In the genomic region with DNA sequence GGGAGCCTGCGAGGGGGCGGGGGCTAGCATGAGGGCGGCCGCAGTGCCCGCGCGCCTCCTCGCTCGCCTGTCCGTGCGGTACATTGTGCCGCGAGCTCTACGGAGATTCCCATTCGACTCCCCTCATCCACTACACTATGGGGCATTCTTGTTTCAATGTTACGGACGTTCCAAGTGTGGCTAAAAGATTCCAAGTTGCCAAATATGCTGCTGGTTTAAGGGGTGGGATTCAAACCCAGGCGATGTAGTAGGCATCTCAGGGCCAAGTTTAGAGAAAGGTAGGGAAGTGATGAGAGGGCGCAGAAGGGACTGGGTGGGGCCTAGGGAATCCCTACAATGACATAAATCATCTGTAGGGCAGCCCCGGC, we compare ENCODE assay signal across 13 cellular contexts. TPM values are rescaled to one million over a fixed set of nuclear protein-coding genes. Genes with fewer than 3 reads are reported as not detected.
DNase-seq lines count a peak whose midpoint lies in the region; ATAC-seq, FAIRE-seq and TF ChIP-seq lines count a peak whose summit lies in the region.
"Had no signal": no experiment of that assay in that cellular context is flagged by ENCODE, and none has a peak within 500 bp of the region (broad histone marks: within the 10 kb centered on the region; RNA-seq: fewer than 3 reads in every experiment).

No MANE protein-coding gene starts in this region.

- no peak overlapping the region for H3K23ac ChIP-seq in H1 (ENCODE audit: insufficient read length)

- no peak overlapping the region for H2BK20ac ChIP-seq in H1 (ENCODE audit: low read length)

- no peak overlapping the region for H3K18ac ChIP-seq in H1 (ENCODE audit: extremely low read depth, low read length)

- WGBS in H1 (ENCODE audit: extremely low coverage in 1 of 2, insufficient coverage in 1 of 2, insufficient read length in 1 of 2, insufficient replicate concordance in 2 of 2, low coverage in 1 of 2, low lambda C conversion rate in 2 of 2, missing lambda C conversion rate in 1 of 2), 2 experiments: 5% methylated on average over 20 of the region's 20 CpGs; no CpG with 5 or more reads in 1 of the 2 experiments

- POLR2A ChIA-PET in H1 (lab: Charles Lee; ENCODE audit: partially characterized antibody): no interaction called here

- H2BK5ac ChIP-seq in H1 (ENCODE audit: low read depth, low read length): no peak overlapping the region

- H3K27me3 ChIP-seq in DOHH2 (ENCODE audit: control insufficient read depth, low read length) (peaks cover 44% of the 10 kb centered on the region), H1 (replicated peaks in 1 of 4; ENCODE audit: control insufficient read depth in 3 of 4, extremely low read depth in 1 of 4, insufficient read depth in 3 of 4, low read length in 3 of 4) (peaks cover 59 to 78% (median 74%) of the 10 kb centered on the region in 4 experiments)

- H3K4me1 ChIP-seq in DOHH2 (ENCODE audit: control insufficient read depth, low read length): 0 out of 2 replicates have a peak, but pooled peaks cover 3% of the 10 kb centered on the region
- H3K4me1 ChIP-seq in H1 (replicated peaks in 1 of 4; ENCODE audit: control insufficient read depth in 3 of 4, insufficient read depth in 4 of 4, low read length in 3 of 4): peaks cover 0 to 32% (median 22%) of the 10 kb centered on the region in 4 experiments; a peak in 6 of 7 replicates
- H3K4me1 ChIP-seq: foreskin keratinocyte had no signal

- H2AFZ ChIP-seq in H1 (ENCODE audit: low read length): no peak overlapping the region

- H2AK5ac ChIP-seq in H1 (ENCODE audit: low read depth, low read length): no peak overlapping the region

- H4K91ac ChIP-seq in H1 (replicated peaks; ENCODE audit: insufficient read length, low read length): no peak overlapping the region

- H2BK120ac ChIP-seq in H1 (replicated peaks; ENCODE audit: low read depth, low read length): no peak overlapping the region

- no peak overlapping the region for H2BK15ac ChIP-seq in H1 (ENCODE audit: low read length)

- TF ChIP-seq EP300 in H1 (IDR thresholded peaks at IDR 0.05; ENCODE audit: borderline replicate concordance in 1 of 2, low read depth in 2 of 2, low read length in 2 of 2): no peak

- TF ChIP-seq RAD21 in H1 (IDR thresholded peaks at IDR 0.05 in 1 of 2, conservative IDR thresholded peaks at IDR 0.05 in 1 of 2; ENCODE audit: low read depth in 2 of 2, low read length in 2 of 2): no peak

- H4K20me1 ChIP-seq in DOHH2 (ENCODE audit: control insufficient read depth, insufficient read depth, low read depth, low read length) (no peaks in the 10 kb centered on the region), H1 (replicated peaks in 1 of 2; ENCODE audit: control insufficient read depth in 1 of 2, insufficient read depth in 2 of 2, low read length in 2 of 2) (peaks cover 1 to 7% of the 10 kb centered on the region in 2 experiments)

- TF ChIP-seq POLR2A in H1 (IDR thresholded peaks at IDR 0.05; ENCODE audit: control extremely low read depth in 1 of 2, low read depth in 2 of 2, low read length in 2 of 2): no peak

- H3K4me2 ChIP-seq in DOHH2 (ENCODE audit: low read length) (no peak overlapping the region), H1 (ENCODE audit: insufficient read depth in 1 of 2, low read depth in 2 of 2, low read length in 2 of 2) (peak overlapping the region; percentile 52 to 74)

- peak; percentile 63 for FAIRE-seq in H1 (lab: Jason Lieb, UNC)

- peaks cover 10% of the 10 kb centered on the region; the same call in 1 of the 2 replicates for H3K23me2 ChIP-seq in H1 (ENCODE audit: low read depth, low read length)

- H3K27ac ChIP-seq in DOHH2 (ENCODE audit: low read depth, low read length) (no peak overlapping the region), H1 (ENCODE audit: low read depth, low read length) (no peak overlapping the region)
- H3K27ac ChIP-seq: foreskin keratinocyte, skin epidermis had no signal

- no peaks in the 10 kb centered on the region for H3K79me1 ChIP-seq in H1 (ENCODE audit: low read depth, low read length)

- TF ChIP-seq CTCF in DOHH2 (IDR thresholded peaks at IDR 0.05; ENCODE audit: low read depth, low read length, poor library complexity, severe bottlenecking) (peak; percentile 36), H1 (IDR thresholded peaks at IDR 0.05; ENCODE audit: control extremely low read depth in 1 of 3, insufficient read depth in 1 of 3, low read depth in 1 of 3, low read length in 3 of 3) (no peak), omental fat pad (IDR thresholded peaks at IDR 0.05) (no peak)

- H3F3A ChIP-seq in DOHH2 (ENCODE audit: control insufficient read depth, insufficient read depth): no peaks in the 10 kb centered on the region

- H3K56ac ChIP-seq in H1 (replicated peaks; ENCODE audit: insufficient read length, low read depth, low read length): no peak overlapping the region

- no peak overlapping the region for H4K5ac ChIP-seq in H1 (ENCODE audit: insufficient read length, low read depth, low read length)

- H3K36me3 ChIP-seq in DOHH2 (ENCODE audit: control insufficient read depth, low read length) (no peaks in the 10 kb centered on the region), H1 (ENCODE audit: control insufficient read depth in 2 of 4, insufficient read depth in 4 of 4, low read length in 3 of 4) (0 out of 8 replicates have a peak, but pooled peaks cover 0 to 5% (median 0%) of the 10 kb centered on the region in 4 experiments)

- DNase-seq in NCI-H510A (lab: John Stamatoyannopoulos, UW): peak; percentile 55
- DNase-seq in H1 (ENCODE audit: low read depth in 1 of 2, low spot score in 2 of 2): no peak
- no peak for DNase-seq in omental fat pad (ENCODE audit: low spot score)
- no peak for DNase-seq in stimulated activated CD4-positive, alpha-beta T cell treated with anti-CD3 and anti-CD28 coated beads, Interleukin-2, amount 100 ng/mL, for 48 hours
- no peak for DNase-seq in A172 (ENCODE audit: low spot score)
- no peak for DNase-seq in KBM-7
- DNase-seq: foreskin keratinocyte, NCI-H1417 treated with DMSO at 0.1 percent for 48 hours had no signal

- no peaks in the 10 kb centered on the region for H3K9me3 ChIP-seq in DOHH2 (ENCODE audit: control insufficient read depth, insufficient read depth, low read length)
- H3K9me3 ChIP-seq in H1 (ENCODE audit: insufficient read depth in 2 of 2, low read depth in 1 of 2, low read length in 1 of 2): no peaks in the 10 kb centered on the region

- H2BK12ac ChIP-seq in H1 (ENCODE audit: low read depth, low read length): no peak overlapping the region

- H3K9me2 ChIP-seq in DOHH2 (replicated peaks; ENCODE audit: control insufficient read depth, low read length): no peaks in the 10 kb centered on the region

- no peak overlapping the region for H3K4me3 ChIP-seq in DOHH2 (ENCODE audit: low read length)
- peak overlapping the region in 3 of 4 experiments; percentile 31 to 65 (median 51); a peak in 6 of 8 replicates for H3K4me3 ChIP-seq in H1 (ENCODE audit: extremely low read depth in 1 of 4, insufficient read depth in 2 of 4, low read depth in 3 of 4, low read length in 4 of 4)

- H3K14ac ChIP-seq in H1 (ENCODE audit: insufficient read length): no peak overlapping the region

- no peak overlapping the region for H3K9ac ChIP-seq in H1 (replicated peaks in 1 of 4; ENCODE audit: extremely low read depth in 1 of 4, low read depth in 3 of 4, low read length in 3 of 4)

- H3K79me2 ChIP-seq in DOHH2 (ENCODE audit: control insufficient read depth, low read length) (no peaks in the 10 kb centered on the region), H1 (ENCODE audit: control insufficient read depth in 1 of 2, insufficient read depth in 2 of 2, low read length in 2 of 2) (no peaks in the 10 kb centered on the region)

- no peak overlapping the region for H3K4ac ChIP-seq in H1 (replicated peaks; ENCODE audit: insufficient read length, low read depth, low read length)

- CTCF ChIA-PET in H1 (lab: Charles Lee; ENCODE audit: partially characterized antibody): interaction anchor here (0.5 to 19.5 kb wide), 35 partner anchors 8 to 310 kb away, joined by 3 to 284 read pairs (median 6); partner anchors contain the start of genes CFAP65, CRYBA2, FEV and IHH

- ATAC-seq in omental fat pad (ENCODE audit: low FRiP score): peak; percentile 24
- no peak for ATAC-seq in GM21390 (IDR thresholded peaks at IDR 0.05; ENCODE audit: unreplicated experiment)

- no peak overlapping the region for H4K8ac ChIP-seq in H1 (ENCODE audit: extremely low read depth, insufficient read depth, low read length)

- in situ Hi-C loops in KBM-7 (cut with MboI; ENCODE audit: low pct_unique_long_range_greater_than_20kb, low sequenced_read_pairs): no loop called here

RNA-seq across cellular contexts. Expression of gene CRYBA2, which starts 10.0 kb away (rescaled TPM):
- total RNA-seq in H1 (2021; fragmentation: NEBNext Ultra II Directional; extraction: Animal tissue kit (Norgen Biotek cat#: 25700)): not detected in 2 replicates
- polyA plus RNA-seq in H1 (2011; rRNA removed): not detected in 2 replicates
- not detected for polyA plus RNA-seq in H1 (2011; cell fraction: cytosol; rRNA removed)
- not detected for polyA plus RNA-seq in H1 (2011; cell fraction: nucleus; rRNA removed)
- not detected in 4 replicates for polyA plus RNA-seq in H1 (2012, experiment 1 of 2)
- not detected for polyA plus RNA-seq in H1 (2012, experiment 2 of 2)
- not detected for polyA plus RNA-seq in H1 (2013, experiment 1 of 2)
- polyA plus RNA-seq in H1 (2013, experiment 2 of 2): not detected
- polyA minus RNA-seq in H1 (2011; rRNA and poly(A)+ RNA removed): not detected in 2 replicates
- polyA minus RNA-seq in H1 (2011; cell fraction: cytosol; rRNA and poly(A)+ RNA removed): not detected
- polyA minus RNA-seq in H1 (2011; cell fraction: nucleus; rRNA and poly(A)+ RNA removed): not detected
- not detected for total RNA-seq in omental fat pad
- total RNA-seq in A172 (2014; rRNA removed; shearing (Covaris generic)): not detected in 2 replicates
- total RNA-seq: cardiac septum, foreskin keratinocyte, lower leg skin had no signal
- polyA plus RNA-seq: foreskin keratinocyte had no signal

RNA-seq across cellular contexts. Expression of gene FEV, which starts 18.3 kb away (rescaled TPM):
- total RNA-seq in H1 (2021; fragmentation: NEBNext Ultra II Directional; extraction: Animal tissue kit (Norgen Biotek cat#: 25700)): not detected in 2 replicates
- not detected in 2 replicates for polyA plus RNA-seq in H1 (2011; rRNA removed)
- polyA plus RNA-seq in H1 (2011; cell fraction: cytosol; rRNA removed): not detected
- not detected for polyA plus RNA-seq in H1 (2011; cell fraction: nucleus; rRNA removed)
- polyA plus RNA-seq in H1 (2012, experiment 1 of 2): not detected in 4 replicates
- polyA plus RNA-seq in H1 (2012, experiment 2 of 2): not detected
- polyA plus RNA-seq in H1 (2013, experiment 1 of 2): not detected
- polyA plus RNA-seq in H1 (2013, experiment 2 of 2): not detected
- polyA minus RNA-seq in H1 (2011; rRNA and poly(A)+ RNA removed): not detected in 2 replicates
- polyA minus RNA-seq in H1 (2011; cell fraction: cytosol; rRNA and poly(A)+ RNA removed): not detected
- not detected for polyA minus RNA-seq in H1 (2011; cell fraction: nucleus; rRNA and poly(A)+ RNA removed)
- not detected for total RNA-seq in omental fat pad
- total RNA-seq in A172 (2014; rRNA removed; shearing (Covaris generic)): not detected in 2 replicates
- total RNA-seq: cardiac septum, foreskin keratinocyte, lower leg skin had no signal
- polyA plus RNA-seq: foreskin keratinocyte had no signal

RNA-seq across cellular contexts. Expression of gene CFAP65, which starts 38.1 kb away (rescaled TPM):
- 0.13 and 0.19 TPM in 2 replicates for total RNA-seq in H1 (2021; fragmentation: NEBNext Ultra II Directional; extraction: Animal tissue kit (Norgen Biotek cat#: 25700))
- polyA plus RNA-seq in H1 (2011; rRNA removed): 0.38 and 0.45 TPM in 2 replicates
- 1.0 TPM for polyA plus RNA-seq in H1 (2011; cell fraction: cytosol; rRNA removed)
- polyA plus RNA-seq in H1 (2011; cell fraction: nucleus; rRNA removed): 0.88 TPM
- polyA plus RNA-seq in H1 (2012, experiment 1 of 2): 0.32 to 0.68 TPM (median 0.52 TPM) in 4 replicates
- polyA plus RNA-seq in H1 (2012, experiment 2 of 2): 0.33 TPM
- 0.18 TPM for polyA plus RNA-seq in H1 (2013, experiment 1 of 2)
- 0.18 TPM for polyA plus RNA-seq in H1 (2013, experiment 2 of 2)
- 0.35 and 0.76 TPM in 2 replicates for polyA minus RNA-seq in H1 (2011; rRNA and poly(A)+ RNA removed)
- polyA minus RNA-seq in H1 (2011; cell fraction: cytosol; rRNA and poly(A)+ RNA removed): not detected
- polyA minus RNA-seq in H1 (2011; cell fraction: nucleus; rRNA and poly(A)+ RNA removed): 0.20 TPM
- total RNA-seq in omental fat pad: under 1 TPM in 1 of 4 donors, not detected in 3; 0.19 TPM
- total RNA-seq in A172 (2014; rRNA removed; shearing (Covaris generic)): 0.26 and 0.55 TPM in 2 replicates
- total RNA-seq: cardiac septum, foreskin keratinocyte, lower leg skin had no signal
- polyA plus RNA-seq: foreskin keratinocyte had no signal

RNA-seq across cellular contexts. Expression of gene CDK5R2, which starts 43.8 kb away (rescaled TPM):
- total RNA-seq in H1 (2021; fragmentation: NEBNext Ultra II Directional; extraction: Animal tissue kit (Norgen Biotek cat#: 25700)): not detected in 2 replicates
- 0.14 TPM in 2 replicates for polyA plus RNA-seq in H1 (2011; rRNA removed)
- polyA plus RNA-seq in H1 (2011; cell fraction: cytosol; rRNA removed): 0.09 TPM
- polyA plus RNA-seq in H1 (2011; cell fraction: nucleus; rRNA removed): not detected
- 0.08 to 0.33 TPM (median 0.14 TPM) in 3 of 4 replicates, not detected in the other for polyA plus RNA-seq in H1 (2012, experiment 1 of 2)
- not detected for polyA plus RNA-seq in H1 (2012, experiment 2 of 2)
- polyA plus RNA-seq in H1 (2013, experiment 1 of 2): 0.10 TPM
- polyA plus RNA-seq in H1 (2013, experiment 2 of 2): 0.13 TPM
- polyA minus RNA-seq in H1 (2011; rRNA and poly(A)+ RNA removed): 0.06 TPM in 1 of 2 replicates, not detected in the other
- polyA minus RNA-seq in H1 (2011; cell fraction: cytosol; rRNA and poly(A)+ RNA removed): not detected
- not detected for polyA minus RNA-seq in H1 (2011; cell fraction: nucleus; rRNA and poly(A)+ RNA removed)
- not detected for total RNA-seq in omental fat pad
- 0.03 and 0.57 TPM in 2 replicates for total RNA-seq in A172 (2014; rRNA removed; shearing (Covaris generic))
- total RNA-seq: cardiac septum, foreskin keratinocyte, lower leg skin had no signal

RNA-seq across cellular contexts. Expression of gene IHH, which starts 57.5 kb away (rescaled TPM):
- not detected in 2 replicates for total RNA-seq in H1 (2021; fragmentation: NEBNext Ultra II Directional; extraction: Animal tissue kit (Norgen Biotek cat#: 25700))
- 0.03 and 0.13 TPM in 2 replicates for polyA plus RNA-seq in H1 (2011; rRNA removed)
- not detected for polyA plus RNA-seq in H1 (2011; cell fraction: cytosol; rRNA removed)
- polyA plus RNA-seq in H1 (2011; cell fraction: nucleus; rRNA removed): not detected
- polyA plus RNA-seq in H1 (2012, experiment 1 of 2): 0.08 to 0.17 TPM (median 0.14 TPM) in 4 replicates
- 0.10 TPM for polyA plus RNA-seq in H1 (2012, experiment 2 of 2)
- polyA plus RNA-seq in H1 (2013, experiment 1 of 2): 0.02 TPM
- polyA plus RNA-seq in H1 (2013, experiment 2 of 2): 0.02 TPM
- polyA minus RNA-seq in H1 (2011; rRNA and poly(A)+ RNA removed): not detected in 2 replicates
- not detected for polyA minus RNA-seq in H1 (2011; cell fraction: cytosol; rRNA and poly(A)+ RNA removed)
- not detected for polyA minus RNA-seq in H1 (2011; cell fraction: nucleus; rRNA and poly(A)+ RNA removed)
- total RNA-seq in omental fat pad: under 1 TPM in 1 of 4 donors, not detected in 3; 0.48 TPM
- 0.03 TPM in 1 of 2 replicates, not detected in the other for total RNA-seq in A172 (2014; rRNA removed; shearing (Covaris generic))
- total RNA-seq: cardiac septum, foreskin keratinocyte had no signal
